Comparison of ENCODE assay signal across 1 cellular context in the genomic region with DNA sequence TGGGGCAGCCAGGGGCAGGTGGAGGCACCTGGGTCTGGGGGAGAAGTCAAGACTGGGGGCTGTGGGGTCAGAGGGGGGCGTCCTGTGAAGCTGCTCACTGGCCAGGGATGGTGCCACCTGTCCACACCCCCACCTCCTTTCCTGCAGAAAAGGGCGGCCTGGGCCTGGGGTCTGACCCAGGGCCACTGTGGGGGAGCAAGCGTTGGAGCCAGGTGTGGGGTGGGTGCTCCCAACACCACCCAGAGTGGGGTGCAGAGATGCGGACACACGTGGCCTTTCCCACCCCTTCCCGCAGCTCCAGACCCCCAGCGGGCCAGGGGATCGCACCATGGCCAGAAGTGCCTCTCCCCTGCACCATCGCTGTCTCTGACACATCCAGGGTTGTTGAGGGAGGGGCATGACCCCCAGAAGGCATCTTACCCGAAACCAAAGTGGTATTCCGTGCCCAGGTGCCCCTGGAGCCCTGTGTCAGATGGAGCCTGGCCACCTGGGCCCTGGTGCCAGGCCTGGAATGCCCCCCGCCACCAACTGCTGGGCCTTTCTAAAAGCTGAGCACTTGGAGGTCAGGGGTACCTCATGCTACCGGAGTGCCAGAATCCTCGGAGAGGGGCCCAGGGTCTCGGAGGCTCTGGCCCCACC.
TF ChIP-seq lines count a peak whose summit lies in the region.

No MANE protein-coding gene starts in this region.

TF ChIP-seq in HepG2, 621 proteins besides CTCF, POLR2A, EP300 and RAD21 (continued from another document and continues in another):
- no peak for TF ChIP-seq PTBP1 (IDR thresholded peaks at IDR 0.05; ENCODE audit: low read depth, low read length, poor library complexity, severe bottlenecking)
- TF ChIP-seq ZNF615 (CRISPR knock-in tag; IDR thresholded peaks at IDR 0.05; ENCODE audit: borderline replicate concordance): no peak
- no peak for TF ChIP-seq ZNF512B (CRISPR knock-in tag; IDR thresholded peaks at IDR 0.05; ENCODE audit: borderline replicate concordance)
- no peak for TF ChIP-seq JUN (CRISPR knock-in tag; IDR thresholded peaks at IDR 0.05)
- no peak for TF ChIP-seq SIN3B (IDR thresholded peaks at IDR 0.05; ENCODE audit: low read length)
- TF ChIP-seq ZNF770 (CRISPR knock-in tag; IDR thresholded peaks at IDR 0.05): no peak
- no peak for TF ChIP-seq MYNN (CRISPR knock-in tag; IDR thresholded peaks at IDR 0.05; ENCODE audit: low read depth)
- no peak for TF ChIP-seq GFI1 (CRISPR knock-in tag; IDR thresholded peaks at IDR 0.05; ENCODE audit: borderline replicate concordance)
- TF ChIP-seq ZBTB3 (CRISPR knock-in tag; IDR thresholded peaks at IDR 0.05; ENCODE audit: borderline replicate concordance, low read depth): no peak
- no peak for TF ChIP-seq ZFAT (CRISPR knock-in tag; conservative IDR thresholded peaks at IDR 0.05)
- TF ChIP-seq U2AF2 (IDR thresholded peaks at IDR 0.05; ENCODE audit: low read depth, low read length): no peak
- TF ChIP-seq ZNF256 (CRISPR knock-in tag; conservative IDR thresholded peaks at IDR 0.05): no peak
- peak; percentile 41; the same call in 1 of the 2 replicates for TF ChIP-seq NFE2L1 (CRISPR knock-in tag; IDR thresholded peaks at IDR 0.05; ENCODE audit: borderline replicate concordance)
- TF ChIP-seq POLR2G (IDR thresholded peaks at IDR 0.05; ENCODE audit: low read depth, low read length): no peak
- TF ChIP-seq MAF1 (CRISPR knock-in tag; IDR thresholded peaks at IDR 0.05; ENCODE audit: borderline replicate concordance): no peak
- no peak for TF ChIP-seq ZNF792 (CRISPR knock-in tag; IDR thresholded peaks at IDR 0.05)
- TF ChIP-seq SNAPC2 (CRISPR knock-in tag; IDR thresholded peaks at IDR 0.05): no peak
- no peak for TF ChIP-seq ZNF143 (CRISPR knock-in tag; IDR thresholded peaks at IDR 0.05)
- TF ChIP-seq AHR (CRISPR knock-in tag; IDR thresholded peaks at IDR 0.05): 0 out of 2 replicates have a peak, but pooled peaks have one; percentile 28
- TF ChIP-seq ZNF296 (CRISPR knock-in tag; conservative IDR thresholded peaks at IDR 0.05): no peak
- no peak for TF ChIP-seq SIX1 (CRISPR knock-in tag; IDR thresholded peaks at IDR 0.05; ENCODE audit: borderline replicate concordance)
- no peak for TF ChIP-seq GABPB1 (CRISPR knock-in tag; IDR thresholded peaks at IDR 0.05)
- no peak for TF ChIP-seq ARHGAP35 (CRISPR knock-in tag; IDR thresholded peaks at IDR 0.05; ENCODE audit: borderline replicate concordance)
- no peak for TF ChIP-seq PAF1 (CRISPR knock-in tag; IDR thresholded peaks at IDR 0.05)
- TF ChIP-seq PCBP2 (optimal IDR thresholded peaks at IDR 0.05; ENCODE audit: low read depth, low read length, poor library complexity, severe bottlenecking): no peak
- TF ChIP-seq NONO (IDR thresholded peaks at IDR 0.05): no peak
- TF ChIP-seq NONO (CRISPR knock-in tag; conservative IDR thresholded peaks at IDR 0.05): no peak
- TF ChIP-seq PCBP1 (IDR thresholded peaks at IDR 0.05; ENCODE audit: borderline replicate concordance, low read depth, low read length): 0 out of 2 replicates have a peak, but pooled peaks have one; percentile 50
- TF ChIP-seq ZNF782 (CRISPR knock-in tag; IDR thresholded peaks at IDR 0.05; ENCODE audit: borderline replicate concordance): no peak
- no peak for TF ChIP-seq NFYB (CRISPR knock-in tag; IDR thresholded peaks at IDR 0.05)
- peak; percentile 43 for TF ChIP-seq AGO1 (IDR thresholded peaks at IDR 0.05; ENCODE audit: low read depth, low read length, poor library complexity, severe bottlenecking)
- TF ChIP-seq TBX3 (IDR thresholded peaks at IDR 0.05; ENCODE audit: borderline replicate concordance): no peak
- no peak for TF ChIP-seq ISX (CRISPR knock-in tag; conservative IDR thresholded peaks at IDR 0.05)
- no peak for TF ChIP-seq ZNF788 (CRISPR knock-in tag; IDR thresholded peaks at IDR 0.05; ENCODE audit: borderline replicate concordance)
- no peak for TF ChIP-seq MTF1 (CRISPR knock-in tag; IDR thresholded peaks at IDR 0.05)
- TF ChIP-seq, protein P1, sequence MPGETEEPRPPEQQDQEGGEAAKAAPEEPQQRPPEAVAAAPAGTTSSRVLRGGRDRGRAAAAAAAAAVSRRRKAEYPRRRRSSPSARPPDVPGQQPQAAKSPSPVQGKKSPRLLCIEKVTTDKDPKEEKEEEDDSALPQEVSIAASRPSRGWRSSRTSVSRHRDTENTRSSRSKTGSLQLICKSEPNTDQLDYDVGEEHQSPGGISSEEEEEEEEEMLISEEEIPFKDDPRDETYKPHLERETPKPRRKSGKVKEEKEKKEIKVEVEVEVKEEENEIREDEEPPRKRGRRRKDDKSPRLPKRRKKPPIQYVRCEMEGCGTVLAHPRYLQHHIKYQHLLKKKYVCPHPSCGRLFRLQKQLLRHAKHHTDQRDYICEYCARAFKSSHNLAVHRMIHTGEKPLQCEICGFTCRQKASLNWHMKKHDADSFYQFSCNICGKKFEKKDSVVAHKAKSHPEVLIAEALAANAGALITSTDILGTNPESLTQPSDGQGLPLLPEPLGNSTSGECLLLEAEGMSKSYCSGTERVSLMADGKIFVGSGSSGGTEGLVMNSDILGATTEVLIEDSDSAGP (CRISPR knock-in tag; IDR thresholded peaks at IDR 0.05; ENCODE audit: borderline replicate concordance): 0 out of 2 replicates have a peak, but pooled peaks have one; percentile 5
- no peak for TF ChIP-seq AKAP8 (CRISPR knock-in tag; IDR thresholded peaks at IDR 0.05)
- no peak for TF ChIP-seq SP2 (CRISPR knock-in tag; IDR thresholded peaks at IDR 0.05)
- TF ChIP-seq ZSCAN30 (CRISPR knock-in tag; IDR thresholded peaks at IDR 0.05): no peak
- no peak for TF ChIP-seq MTA3 (CRISPR knock-in tag; IDR thresholded peaks at IDR 0.05)
- TF ChIP-seq MLLT10 (CRISPR knock-in tag; IDR thresholded peaks at IDR 0.05): no peak
- TF ChIP-seq ZNF326 (CRISPR knock-in tag; IDR thresholded peaks at IDR 0.05; ENCODE audit: borderline replicate concordance): no peak
- TF ChIP-seq JARID2 (CRISPR knock-in tag; IDR thresholded peaks at IDR 0.05; ENCODE audit: insufficient replicate concordance): no peak
- TF ChIP-seq ONECUT2 (CRISPR knock-in tag; IDR thresholded peaks at IDR 0.05): no peak
- TF ChIP-seq, protein P2, sequence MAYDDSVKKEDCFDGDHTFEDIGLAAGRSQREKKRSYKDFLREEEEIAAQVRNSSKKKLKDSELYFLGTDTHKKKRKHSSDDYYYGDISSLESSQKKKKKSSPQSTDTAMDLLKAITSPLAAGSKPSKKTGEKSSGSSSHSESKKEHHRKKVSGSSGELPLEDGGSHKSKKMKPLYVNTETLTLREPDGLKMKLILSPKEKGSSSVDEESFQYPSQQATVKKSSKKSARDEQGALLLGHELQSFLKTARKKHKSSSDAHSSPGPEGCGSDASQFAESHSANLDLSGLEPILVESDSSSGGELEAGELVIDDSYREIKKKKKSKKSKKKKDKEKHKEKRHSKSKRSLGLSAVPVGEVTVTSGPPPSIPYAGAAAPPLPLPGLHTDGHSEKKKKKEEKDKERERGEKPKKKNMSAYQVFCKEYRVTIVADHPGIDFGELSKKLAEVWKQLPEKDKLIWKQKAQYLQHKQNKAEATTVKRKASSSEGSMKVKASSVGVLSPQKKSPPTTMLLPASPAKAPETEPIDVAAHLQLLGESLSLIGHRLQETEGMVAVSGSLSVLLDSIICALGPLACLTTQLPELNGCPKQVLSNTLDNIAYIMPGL (CRISPR knock-in tag; IDR thresholded peaks at IDR 0.05; ENCODE audit: borderline replicate concordance in 1 of 2, low read depth in 1 of 2): 0 out of 4 replicates have a peak, but pooled peaks of 1 of the 2 experiments have one; percentile 13
- peak; percentile 7; the same call in 1 of the 2 replicates for TF ChIP-seq ZFY (CRISPR knock-in tag; IDR thresholded peaks at IDR 0.05)
- TF ChIP-seq YEATS4 (CRISPR knock-in tag; IDR thresholded peaks at IDR 0.05; ENCODE audit: borderline replicate concordance): no peak
- no peak for TF ChIP-seq MIXL1 (CRISPR knock-in tag; IDR thresholded peaks at IDR 0.05)
- no peak for TF ChIP-seq ZNF101 (CRISPR knock-in tag; IDR thresholded peaks at IDR 0.05; ENCODE audit: borderline replicate concordance, low read depth)
- TF ChIP-seq SMARCE1 (IDR thresholded peaks at IDR 0.05; ENCODE audit: borderline replicate concordance): no peak
- TF ChIP-seq ZNF564 (CRISPR knock-in tag; IDR thresholded peaks at IDR 0.05): 0 out of 2 replicates have a peak, but pooled peaks have one; percentile 1
- TF ChIP-seq ZSCAN31 (CRISPR knock-in tag; IDR thresholded peaks at IDR 0.05; ENCODE audit: low read depth): no peak
- no peak for TF ChIP-seq RNF219 (CRISPR knock-in tag; IDR thresholded peaks at IDR 0.05)
- TF ChIP-seq ZBTB1 (CRISPR knock-in tag; IDR thresholded peaks at IDR 0.05; ENCODE audit: borderline replicate concordance): no peak
- TF ChIP-seq ZNF567 (CRISPR knock-in tag; IDR thresholded peaks at IDR 0.05; ENCODE audit: borderline replicate concordance): no peak
- TF ChIP-seq ZNF460 (CRISPR knock-in tag; IDR thresholded peaks at IDR 0.05; ENCODE audit: borderline replicate concordance): no peak
- TF ChIP-seq, protein P3, sequence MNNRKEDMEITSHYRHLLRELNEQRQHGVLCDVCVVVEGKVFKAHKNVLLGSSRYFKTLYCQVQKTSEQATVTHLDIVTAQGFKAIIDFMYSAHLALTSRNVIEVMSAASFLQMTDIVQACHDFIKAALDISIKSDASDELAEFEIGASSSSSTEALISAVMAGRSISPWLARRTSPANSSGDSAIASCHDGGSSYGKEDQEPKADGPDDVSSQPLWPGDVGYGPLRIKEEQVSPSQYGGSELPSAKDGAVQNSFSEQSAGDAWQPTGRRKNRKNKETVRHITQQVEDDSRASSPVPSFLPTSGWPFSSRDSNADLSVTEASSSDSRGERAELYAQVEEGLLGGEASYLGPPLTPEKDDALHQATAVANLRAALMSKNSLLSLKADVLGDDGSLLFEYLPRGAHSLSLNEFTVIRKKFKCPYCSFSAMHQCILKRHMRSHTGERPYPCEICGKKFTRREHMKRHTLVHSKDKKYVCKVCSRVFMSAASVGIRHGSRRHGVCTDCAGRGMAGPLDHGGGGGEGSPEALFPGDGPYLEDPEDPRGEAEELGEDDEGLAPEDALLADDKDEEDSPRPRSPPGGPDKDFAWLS (CRISPR knock-in tag; IDR thresholded peaks at IDR 0.05; ENCODE audit: borderline replicate concordance): 0 out of 2 replicates have a peak, but pooled peaks have one; percentile 21
- TF ChIP-seq, protein P4, sequence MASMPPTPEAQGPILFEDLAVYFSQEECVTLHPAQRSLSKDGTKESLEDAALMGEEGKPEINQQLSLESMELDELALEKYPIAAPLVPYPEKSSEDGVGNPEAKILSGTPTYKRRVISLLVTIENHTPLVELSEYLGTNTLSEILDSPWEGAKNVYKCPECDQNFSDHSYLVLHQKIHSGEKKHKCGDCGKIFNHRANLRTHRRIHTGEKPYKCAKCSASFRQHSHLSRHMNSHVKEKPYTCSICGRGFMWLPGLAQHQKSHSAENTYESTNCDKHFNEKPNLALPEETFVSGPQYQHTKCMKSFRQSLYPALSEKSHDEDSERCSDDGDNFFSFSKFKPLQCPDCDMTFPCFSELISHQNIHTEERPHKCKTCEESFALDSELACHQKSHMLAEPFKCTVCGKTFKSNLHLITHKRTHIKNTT (CRISPR knock-in tag; IDR thresholded peaks at IDR 0.05): no peak
- TF ChIP-seq ZNF879 (CRISPR knock-in tag; IDR thresholded peaks at IDR 0.05): no peak
- TF ChIP-seq ZNF232 (CRISPR knock-in tag; IDR thresholded peaks at IDR 0.05; ENCODE audit: borderline replicate concordance): no peak
- no peak for TF ChIP-seq ZNF660 (CRISPR knock-in tag; IDR thresholded peaks at IDR 0.05; ENCODE audit: borderline replicate concordance, low read depth)
- TF ChIP-seq ZNF10 (CRISPR knock-in tag; IDR thresholded peaks at IDR 0.05; ENCODE audit: borderline replicate concordance, low read depth): no peak
